Comparison of ENCODE assay signal across 23 cellular contexts in genomic region chr6:20741490-20741889, GRCh38.
DNase-seq lines count a peak whose midpoint lies in the region; ATAC-seq, FAIRE-seq and TF ChIP-seq lines count a peak whose summit lies in the region.
"Had no signal": no experiment of that assay in that cellular context is flagged by ENCODE, and none has a peak within 500 bp of the region (broad histone marks: within the 10 kb centered on the region; RNA-seq: fewer than 3 reads in every experiment).

No MANE protein-coding gene starts in this region.

- H3K9me3 Mint-ChIP-seq in progenitor cell of endocrine pancreas (ENCODE audit: low read depth) = peaks cover 10% of the 10 kb centered on the region
- H3K9me3 Mint-ChIP-seq: CD8-positive, alpha-beta T cell had no signal

- H3K79me2 ChIP-seq in SK-N-SH (ENCODE audit: insufficient read depth) = no peaks in the 10 kb centered on the region; the same call in 1 of the 2 replicates
- H3K79me2 ChIP-seq in K562 (ENCODE audit: control insufficient read depth, insufficient read depth, low read length) = no peaks in the 10 kb centered on the region

- no peaks in the 10 kb centered on the region for H3K27me3 Mint-ChIP-seq in progenitor cell of endocrine pancreas
- H3K27me3 Mint-ChIP-seq: B cell; CD4-positive, alpha-beta T cell had no signal

- H3K27ac ChIP-seq in SK-N-SH (ENCODE audit: low read depth in 2 of 2, low read length in 1 of 2) = no peak overlapping the region
- no peak overlapping the region for H3K27ac ChIP-seq in K562 (ENCODE audit: extremely low read depth, low read depth, low read length)
- H3K27ac ChIP-seq: A549; BLaER1 treated with 17β-estradiol and CSF1 and Interleukin-3, amounts not matched to agents 10 nM and 100 nM; C4-2B had no signal

- H3K36me3 Mint-ChIP-seq in progenitor cell of endocrine pancreas (ENCODE audit: insufficient read depth) = peaks cover 18% of the 10 kb centered on the region

- no peaks in the 10 kb centered on the region for H3K9me1 ChIP-seq in K562 (ENCODE audit: control insufficient read depth, insufficient read depth, low read length)

- H3K4me1 Mint-ChIP-seq in progenitor cell of endocrine pancreas (ENCODE audit: low read depth) = peaks cover 49% of the 10 kb centered on the region
- H3K4me1 Mint-ChIP-seq: B cell had no signal

- CTCF ChIA-PET in SK-N-SH (lab: Yijun Ruan, JAX) (no interaction called here), K562 (lab: Yijun Ruan, JAX; ENCODE audit: low intra/inter-chr PET ratio) (no interaction called here)

- TF ChIP-seq RAD21 in SK-N-SH (IDR thresholded peaks at IDR 0.05; ENCODE audit: low read length) (no peak), K562 (CRISPR knock-in tag; conservative IDR thresholded peaks at IDR 0.05 in 1 of 2, IDR thresholded peaks at IDR 0.05 in 1 of 2) (no peak)

- DNase-seq in SK-N-SH = no peak
- DNase-seq in K562 (ENCODE audit: extremely low read depth in 1 of 4, low spot score in 3 of 4) = no peak
- DNase-seq in progenitor cell of endocrine pancreas (ENCODE audit: low spot score, unreplicated experiment) = no peak
- DNase-seq in COLO829 (ENCODE audit: low spot score) = no peak
- DNase-seq in UCSD-AML1 (lab: John Stamatoyannopoulos, UW; ENCODE audit: unreplicated experiment) = no peak
- DNase-seq: AML-193; CD4-positive, alpha-beta T cell; CD8-positive, alpha-beta T cell; COR-L47; DMS 273 treated with DMSO at 0.1 percent for 48 hours; DMS153; DMS53; DMS79; DND-41; EL; GDM1 had no signal

- in situ Hi-C loops in K562 (cut with MboI) = no loop called here

- H3K4me3 ChIP-seq in SK-N-SH (ENCODE audit: low read depth in 2 of 2, low read length in 1 of 2) (no peak overlapping the region), K562 (no peak overlapping the region)
- H3K4me3 ChIP-seq: A549; BLaER1 treated with 17β-estradiol and CSF1 and Interleukin-3, amounts not matched to agents 10 nM and 100 nM; GM12878 had no signal

- peaks cover 0 to 4% of the 10 kb centered on the region in 2 experiments for H3K36me3 ChIP-seq in SK-N-SH (replicated peaks in 1 of 2; ENCODE audit: control insufficient read depth in 1 of 2, insufficient read depth in 2 of 2, low read length in 1 of 2)
- peaks cover 2% of the 10 kb centered on the region; the same call in 2 of the 3 replicates for H3K36me3 ChIP-seq in K562 (ENCODE audit: control insufficient read depth, insufficient read depth, low read length)

- H3K27me3 ChIP-seq in SK-N-SH (ENCODE audit: insufficient read depth) (no peaks in the 10 kb centered on the region), K562 (ENCODE audit: control insufficient read depth in 2 of 2, insufficient read depth in 2 of 2, low read length in 2 of 2) (no peaks in the 10 kb centered on the region)
- H3K27me3 ChIP-seq: BLaER1 treated with 17β-estradiol and CSF1 and Interleukin-3, amounts not matched to agents 10 nM and 100 nM had no signal

- no TSS peak for BruUV-seq in K562 (replicated peaks; lab: Mats Ljungman, UMichigan)

- ATAC-seq in SK-N-SH treated with all-trans-retinoic acid at 6 μM for 48 hours = no peak
- no peak for ATAC-seq in K562
- ATAC-seq: A549; CD8-positive, alpha-beta T cell; GM12878 had no signal

- H3K9me3 ChIP-seq in SK-N-SH (no peaks in the 10 kb centered on the region), K562 (replicated peaks; ENCODE audit: control insufficient read depth, insufficient read depth, low read depth, low read length) (no peaks in the 10 kb centered on the region)
- H3K9me3 ChIP-seq: A549 had no signal

- H3K4me2 ChIP-seq in SK-N-SH = no peak overlapping the region
- no peak overlapping the region for H3K4me2 ChIP-seq in K562 (ENCODE audit: insufficient read depth, low read length)
- H3K4me2 ChIP-seq: A549; BLaER1 treated with 17β-estradiol and CSF1 and Interleukin-3, amounts not matched to agents 10 nM and 100 nM had no signal

- WGBS in SK-N-SH (ENCODE audit: low lambda C conversion rate) = 96% methylated on average over 2 of the region's 2 CpGs
- 100% methylated on average over 2 of the region's 2 CpGs for WGBS in K562 (ENCODE audit: insufficient coverage, low coverage, missing lambda C conversion rate)

- no peak for FAIRE-seq in K562 (lab: Jason Lieb, UNC)
- FAIRE-seq: A549, GM12878, GM12892 had no signal

- TF ChIP-seq CTCF in SK-N-SH (IDR thresholded peaks at IDR 0.05) (no peak), K562 (IDR thresholded peaks at IDR 0.05 in 2 of 3, conservative IDR thresholded peaks at IDR 0.05 in 1 of 3; ENCODE audit: insufficient read depth in 2 of 3, low read depth in 1 of 3, low read length in 3 of 3) (no peak), progenitor cell of endocrine pancreas (IDR thresholded peaks at IDR 0.05; ENCODE audit: unreplicated experiment) (no peak)

- TF ChIP-seq POLR2A in K562 (conservative IDR thresholded peaks at IDR 0.05) = no peak

- H3K4me1 ChIP-seq in SK-N-SH (ENCODE audit: control insufficient read depth in 1 of 2, insufficient read depth in 2 of 2, low read depth in 1 of 2, low read length in 1 of 2) (peaks cover 0 to 10% of the 10 kb centered on the region in 2 experiments; a peak in 3 of 4 replicates), K562 (replicated peaks in 1 of 2; ENCODE audit: control insufficient read depth in 2 of 2, insufficient read depth in 2 of 2, low read length in 2 of 2) (no peaks in the 10 kb centered on the region)
- H3K4me1 ChIP-seq: BLaER1 treated with 17β-estradiol and CSF1 and Interleukin-3, amounts not matched to agents 10 nM and 100 nM had no signal

- H3F3A ChIP-seq in SK-N-SH (replicated peaks; ENCODE audit: insufficient read depth) = no peaks in the 10 kb centered on the region

- no peaks in the 10 kb centered on the region for H3K9me2 ChIP-seq in SK-N-SH

- H3K4me3 Mint-ChIP-seq in progenitor cell of endocrine pancreas (ENCODE audit: low read depth) = no peak overlapping the region
- H3K4me3 Mint-ChIP-seq: B cell; CD4-positive, alpha-beta T cell; CD8-positive, alpha-beta T cell had no signal

- H4K20me1 ChIP-seq in SK-N-SH (ENCODE audit: insufficient read depth) = no peaks in the 10 kb centered on the region
- no peaks in the 10 kb centered on the region for H4K20me1 ChIP-seq in K562 (replicated peaks; ENCODE audit: control insufficient read depth, insufficient read depth, low read length)
- H4K20me1 ChIP-seq: BLaER1 treated with 17β-estradiol and CSF1 and Interleukin-3, amounts not matched to agents 10 nM and 100 nM had no signal

- POLR2A ChIA-PET in SK-N-SH (lab: Yijun Ruan, JAX) = no interaction called here
- POLR2A ChIA-PET in K562 (lab: Yijun Ruan, JAX) = no interaction called here

- no peak overlapping the region for H2AFZ ChIP-seq in SK-N-SH (ENCODE audit: low read depth)
- H2AFZ ChIP-seq in K562 (ENCODE audit: low read depth, low read length) = no peak overlapping the region

- TF ChIP-seq EP300 in SK-N-SH (IDR thresholded peaks at IDR 0.05; ENCODE audit: borderline replicate concordance in 1 of 2, low read depth in 1 of 2, low read length in 1 of 2) (no peak), K562 (IDR thresholded peaks at IDR 0.05; ENCODE audit: low read length) (no peak)

- intact Hi-C loops in K562 (cut with micrococcal nuclease) = no loop called here

- peak overlapping the region; percentile 87 for H3K27ac Mint-ChIP-seq in progenitor cell of endocrine pancreas
- H3K27ac Mint-ChIP-seq: B cell; CD4-positive, alpha-beta T cell; CD8-positive, alpha-beta T cell had no signal

- H3K9ac ChIP-seq in SK-N-SH (no peak overlapping the region), K562 (ENCODE audit: insufficient read depth in 1 of 2, low read depth in 2 of 2, low read length in 2 of 2) (no peak overlapping the region)
- H3K9ac ChIP-seq: BLaER1 treated with 17β-estradiol and CSF1 and Interleukin-3, amounts not matched to agents 10 nM and 100 nM had no signal

TF ChIP-seq in SK-N-SH treated with all-trans-retinoic acid at 6 μM for 48 hours, 23 proteins besides CTCF, POLR2A, EP300 and RAD21:
- no peak for TF ChIP-seq OSR1 (CRISPR knock-in tag; IDR thresholded peaks at IDR 0.05)
- 0 out of 2 replicates have a peak, but pooled peaks have one; percentile 42 for TF ChIP-seq ZNF8 (CRISPR knock-in tag; IDR thresholded peaks at IDR 0.05)

TF ChIP-seq in SK-N-SH, 30 proteins besides CTCF, POLR2A, EP300 and RAD21 (continues in another document):
- no peak for TF ChIP-seq USF1 (IDR thresholded peaks at IDR 0.05; ENCODE audit: borderline replicate concordance, low read depth)
- TF ChIP-seq RXRA (IDR thresholded peaks at IDR 0.05; ENCODE audit: borderline replicate concordance, low read depth) = no peak

TF ChIP-seq in K562, 482 proteins besides CTCF, POLR2A, EP300 and RAD21:
- TF ChIP-seq ZNF324 (CRISPR knock-in tag; IDR thresholded peaks at IDR 0.05) = no peak
- peak; percentile 43 for TF ChIP-seq ZNF146 (CRISPR knock-in tag; IDR thresholded peaks at IDR 0.05; ENCODE audit: unreplicated experiment)
- no peak for TF ChIP-seq FOXJ3 (CRISPR knock-in tag; IDR thresholded peaks at IDR 0.05)
- no peak for TF ChIP-seq POLR3G (IDR thresholded peaks at IDR 0.05; ENCODE audit: extremely low read depth, insufficient read length, insufficient replicate concordance)
TF ChIP-seq in K562: peak in this region for 1.
